ENCODE assay signal across 30 cellular contexts in the genomic region with DNA sequence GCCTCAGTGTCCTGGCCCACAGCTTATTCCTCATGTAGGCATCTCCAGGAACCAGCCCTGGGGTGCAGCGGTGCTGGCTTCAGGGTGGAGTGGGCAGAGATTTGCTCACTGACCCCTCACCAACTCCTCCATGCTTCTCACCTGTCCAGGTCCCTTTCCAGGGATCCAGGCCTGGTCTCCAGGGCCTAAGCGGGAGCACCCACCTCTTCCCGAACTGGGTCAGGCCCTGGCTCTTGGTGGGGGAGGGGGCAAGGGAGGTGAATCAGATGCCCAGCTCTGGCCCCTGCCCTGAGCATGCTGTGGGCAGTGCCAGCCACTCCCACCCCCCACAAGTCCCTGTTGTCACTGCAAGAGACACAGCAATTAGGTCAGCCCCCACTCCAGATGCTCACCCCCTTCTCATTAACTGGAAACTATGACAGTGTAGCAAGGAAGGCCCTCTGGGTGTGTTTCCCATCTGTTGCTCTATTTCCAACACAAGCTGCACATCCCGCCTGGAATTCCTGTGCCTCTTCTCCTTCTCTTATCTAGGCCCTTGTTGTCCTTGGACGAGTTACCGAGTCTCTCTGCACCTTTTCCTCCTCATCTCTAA. TPM values are rescaled to one million over a fixed set of nuclear protein-coding genes. Genes with fewer than 3 reads are reported as not detected.
DNase-seq lines count a peak whose midpoint lies in the region; TF ChIP-seq lines count a peak whose summit lies in the region.
"Had no signal": no experiment of that assay in that cellular context is flagged by ENCODE, and none has a peak within 500 bp of the region (broad histone marks: within the 10 kb centered on the region; RNA-seq: fewer than 3 reads in every experiment).

No MANE protein-coding gene starts in this region.

- no peaks in the 10 kb centered on the region for H3K36me3 Mint-ChIP-seq in chondrocyte (ENCODE audit: low read depth)
- H3K36me3 Mint-ChIP-seq: CD4-positive, CD25-positive, alpha-beta regulatory T cell; immature natural killer cell; naive thymus-derived CD4-positive, alpha-beta T cell had no signal

- POLR2A ChIA-PET in HEK293 (lab: Yijun Ruan, JAX), result no interaction called here

- H3K4me1 ChIP-seq in HEK293 (ENCODE audit: control insufficient read depth, insufficient read depth, low read length) (no peaks in the 10 kb centered on the region), osteoblast (ENCODE audit: insufficient read depth, low read length) (no peaks in the 10 kb centered on the region)
- H3K4me1 ChIP-seq: breast epithelium, esophagus muscularis mucosa, left ventricle myocardium inferior, parathyroid adenoma, right lobe of liver, thyroid gland had no signal

- H2AFZ ChIP-seq in osteoblast (ENCODE audit: low read length), result no peak overlapping the region
- H2AFZ ChIP-seq: GM23248, parathyroid adenoma had no signal

- TF ChIP-seq CTCF in HEK293 (tag by site-specific recombination; IDR thresholded peaks at IDR 0.05), result no peak
- TF ChIP-seq CTCF in chondrocyte (IDR thresholded peaks at IDR 0.05), result no peak
- TF ChIP-seq CTCF in osteoblast (IDR thresholded peaks at IDR 0.05; ENCODE audit: extremely low read depth, low read depth, low read length), result no peak

- H3K36me3 ChIP-seq in HEK293 (ENCODE audit: control insufficient read depth in 2 of 2, insufficient read depth in 1 of 2, low read length in 2 of 2) (no peaks in the 10 kb centered on the region), osteoblast (ENCODE audit: insufficient read depth, low read length) (no peaks in the 10 kb centered on the region)
- H3K36me3 ChIP-seq: breast epithelium, esophagus muscularis mucosa, left ventricle myocardium inferior, right lobe of liver, thyroid gland had no signal

- H3K27ac ChIP-seq in HEK293 (ENCODE audit: extremely low read depth, low read depth, low read length), result no peak overlapping the region
- H3K27ac ChIP-seq in osteoblast (ENCODE audit: low read depth, low read length), result no peak overlapping the region
- H3K27ac ChIP-seq: breast epithelium, esophagus muscularis mucosa, GM23248, left ventricle myocardium inferior, parathyroid adenoma, right lobe of liver, thyroid gland had no signal

- H3K27ac Mint-ChIP-seq in chondrocyte (ENCODE audit: unreplicated experiment), result no peak overlapping the region
- H3K27ac Mint-ChIP-seq: activated CD4-positive, alpha-beta T cell treated with anti-CD3 and anti-CD28 coated beads, Interleukin-2, amount 10 ng/mL, durations not matched to agents 24 days and 14 days; activated naive CD4-positive, alpha-beta T cell treated with anti-CD3 and anti-CD28 coated beads for 36 hours; effector memory CD8-positive, alpha-beta T cell; immature natural killer cell had no signal

- H3K4me1 Mint-ChIP-seq in chondrocyte (ENCODE audit: low read depth), result no peaks in the 10 kb centered on the region
- H3K4me1 Mint-ChIP-seq: activated CD4-positive, alpha-beta T cell treated with anti-CD3 and anti-CD28 coated beads, Interleukin-2, amount 10 ng/mL, durations not matched to agents 24 days and 14 days; CD4-positive, CD25-positive, alpha-beta regulatory T cell; immature natural killer cell; naive thymus-derived CD4-positive, alpha-beta T cell; stimulated activated naive CD8-positive, alpha-beta T cell treated with anti-CD3 and anti-CD28 coated beads, Interleukin-15, amount 100 ng/mL, for 72 hours had no signal

- peaks cover 5% of the 10 kb centered on the region for H3K27me3 ChIP-seq in osteoblast (ENCODE audit: insufficient read depth, low read length)
- H3K27me3 ChIP-seq: breast epithelium, right lobe of liver, thyroid gland had no signal

- H3K9me3 ChIP-seq in HEK293 (ENCODE audit: control insufficient read depth, insufficient read depth, low read depth, low read length), result no peaks in the 10 kb centered on the region
- H3K9me3 ChIP-seq in osteoblast (ENCODE audit: low read depth, low read length), result no peaks in the 10 kb centered on the region
- H3K9me3 ChIP-seq: breast epithelium, esophagus muscularis mucosa, left ventricle myocardium inferior, right lobe of liver, thyroid gland had no signal

- H4K20me1 ChIP-seq in osteoblast (ENCODE audit: insufficient read depth, low read length), result no peaks in the 10 kb centered on the region

- no peak overlapping the region for H3K4me3 Mint-ChIP-seq in chondrocyte (ENCODE audit: unreplicated experiment)
- H3K4me3 Mint-ChIP-seq: activated CD4-positive, alpha-beta T cell treated with anti-CD3 and anti-CD28 coated beads, Interleukin-2, amount 10 ng/mL, durations not matched to agents 24 days and 14 days; activated naive CD4-positive, alpha-beta T cell treated with anti-CD3 and anti-CD28 coated beads for 36 hours; CD4-positive, CD25-positive, alpha-beta regulatory T cell; effector memory CD8-positive, alpha-beta T cell; immature natural killer cell; naive thymus-derived CD4-positive, alpha-beta T cell; stimulated activated naive CD8-positive, alpha-beta T cell treated with anti-CD3 and anti-CD28 coated beads, Interleukin-15, amount 100 ng/mL, for 72 hours had no signal

- H3K27me3 Mint-ChIP-seq in chondrocyte (ENCODE audit: low read depth), result peaks cover 13% of the 10 kb centered on the region

- H3K79me2 ChIP-seq in osteoblast (ENCODE audit: insufficient read depth, low read length), result no peaks in the 10 kb centered on the region
- H3K79me2 ChIP-seq: parathyroid adenoma had no signal

- H3K4me3 ChIP-seq in HEK293 (ENCODE audit: low read depth, low read length), result no peak overlapping the region
- H3K4me3 ChIP-seq in osteoblast (ENCODE audit: insufficient read depth, low read length), result no peak overlapping the region
- H3K4me3 ChIP-seq: breast epithelium, esophagus muscularis mucosa, GM23248, left ventricle myocardium inferior, right lobe of liver, thyroid gland had no signal

- TF ChIP-seq POLR2A in erythroblast (IDR thresholded peaks at IDR 0.05; ENCODE audit: low read length), result no peak

- CTCF ChIA-PET in HEK293 (lab: Yijun Ruan, JAX), result interaction anchor here (0.9 to 2.1 kb wide), 3 partner anchors 58 to 307 kb away, joined by 3 to 13 read pairs (median 3); no protein-coding TSS in a partner anchor

- H3K4me2 ChIP-seq in osteoblast (ENCODE audit: insufficient read depth, low read length), result no peak overlapping the region

- no peaks in the 10 kb centered on the region for H3K9me3 Mint-ChIP-seq in chondrocyte (ENCODE audit: low read depth)
- H3K9me3 Mint-ChIP-seq: activated CD4-positive, alpha-beta T cell treated with anti-CD3 and anti-CD28 coated beads, Interleukin-2, amount 10 ng/mL, durations not matched to agents 24 days and 14 days; activated naive CD4-positive, alpha-beta T cell treated with anti-CD3 and anti-CD28 coated beads for 36 hours; CD4-positive, CD25-positive, alpha-beta regulatory T cell; effector memory CD8-positive, alpha-beta T cell; immature natural killer cell; stimulated activated naive CD8-positive, alpha-beta T cell treated with anti-CD3 and anti-CD28 coated beads, Interleukin-15, amount 100 ng/mL, for 72 hours had no signal

- DNase-seq in NCI-H446 treated with DMSO at 0.1 percent for 48 hours (lab: John Stamatoyannopoulos, UW) (peak; percentile 37), chondrocyte (ENCODE audit: low spot score) (peak; percentile 49), osteoblast (ENCODE audit: insufficient read length, low spot score, missing footprints) (peak; percentile 77), NCI-H2196 treated with DMSO at 0.1 percent for 48 hours (lab: John Stamatoyannopoulos, UW; ENCODE audit: unreplicated experiment) (no peak), HUDEP-2 (lab: John Stamatoyannopoulos, UW; ENCODE audit: unreplicated experiment in 76 of 76) (no peak), erythroblast (lab: John Stamatoyannopoulos, UW) (no peak)
- DNase-seq: activated CD4-positive, alpha-beta T cell treated with anti-CD3 and anti-CD28 coated beads, Interleukin-2, amount 10 ng/mL, durations not matched to agents 24 days and 14 days; activated naive CD4-positive, alpha-beta T cell treated with anti-CD3 and anti-CD28 coated beads for 36 hours; activated T-cell treated with anti-CD3 and anti-CD28 coated beads, Interleukin-2, amount 50 U/mL, for 48 hours; amniotic stem cell; CD4-positive, CD25-positive, alpha-beta regulatory T cell; DMS153; effector memory CD8-positive, alpha-beta T cell; foreskin melanocyte; GM23248; hippocampal formation; immature natural killer cell; KG1; left ventricle myocardium inferior; naive thymus-derived CD4-positive, alpha-beta T cell; NCI-H146; NK-92 treated with Interleukin-12 subunit alpha and Interleukin-12 subunit beta, amount 100 ng/mL, for 24 hours; stimulated activated naive CD8-positive, alpha-beta T cell treated with anti-CD3 and anti-CD28 coated beads, Interleukin-15, amount 100 ng/mL, for 72 hours; thyroid gland had no signal

TF ChIP-seq in HEK293, 187 proteins besides CTCF, POLR2A, EP300 and RAD21 (continues in another document):
- no peak for TF ChIP-seq ZNF221 (tag by site-specific recombination; IDR thresholded peaks at IDR 0.05; ENCODE audit: borderline replicate concordance)
- peak; percentile 90 for TF ChIP-seq SCRT2 (tag by site-specific recombination; IDR thresholded peaks at IDR 0.05)
- no peak for TF ChIP-seq ZNF239 (tag by site-specific recombination; IDR thresholded peaks at IDR 0.05)
- no peak for TF ChIP-seq ZNF785 (tag by site-specific recombination; IDR thresholded peaks at IDR 0.05)
- TF ChIP-seq, protein P1, sequence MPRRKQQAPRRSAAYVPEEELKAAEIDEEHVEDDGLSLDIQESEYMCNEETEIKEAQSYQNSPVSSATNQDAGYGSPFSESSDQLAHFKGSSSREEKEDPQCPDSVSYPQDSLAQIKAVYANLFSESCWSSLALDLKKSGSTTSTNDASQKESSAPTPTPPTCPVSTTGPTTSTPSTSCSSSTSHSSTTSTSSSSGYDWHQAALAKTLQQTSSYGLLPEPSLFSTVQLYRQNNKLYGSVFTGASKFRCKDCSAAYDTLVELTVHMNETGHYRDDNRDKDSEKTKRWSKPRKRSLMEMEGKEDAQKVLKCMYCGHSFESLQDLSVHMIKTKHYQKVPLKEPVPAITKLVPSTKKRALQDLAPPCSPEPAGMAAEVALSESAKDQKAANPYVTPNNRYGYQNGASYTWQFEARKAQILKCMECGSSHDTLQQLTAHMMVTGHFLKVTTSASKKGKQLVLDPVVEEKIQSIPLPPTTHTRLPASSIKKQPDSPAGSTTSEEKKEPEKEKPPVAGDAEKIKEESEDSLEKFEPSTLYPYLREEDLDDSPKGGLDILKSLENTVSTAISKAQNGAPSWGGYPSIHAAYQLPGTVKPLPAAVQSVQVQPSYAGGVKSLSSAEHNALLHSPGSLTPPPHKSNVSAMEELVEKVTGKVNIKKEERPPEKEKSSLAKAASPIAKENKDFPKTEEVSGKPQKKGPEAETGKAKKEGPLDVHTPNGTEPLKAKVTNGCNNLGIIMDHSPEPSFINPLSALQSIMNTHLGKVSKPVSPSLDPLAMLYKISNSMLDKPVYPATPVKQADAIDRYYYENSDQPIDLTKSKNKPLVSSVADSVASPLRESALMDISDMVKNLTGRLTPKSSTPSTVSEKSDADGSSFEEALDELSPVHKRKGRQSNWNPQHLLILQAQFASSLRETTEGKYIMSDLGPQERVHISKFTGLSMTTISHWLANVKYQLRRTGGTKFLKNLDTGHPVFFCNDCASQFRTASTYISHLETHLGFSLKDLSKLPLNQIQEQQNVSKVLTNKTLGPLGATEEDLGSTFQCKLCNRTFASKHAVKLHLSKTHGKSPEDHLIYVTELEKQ (tag by site-specific recombination; IDR thresholded peaks at IDR 0.05; ENCODE audit: borderline replicate concordance), result no peak

RNA-seq across cellular contexts. Expression of a gene that starts 37.0 kb away (rescaled TPM):
- total RNA-seq in chondrocyte, result 31.8 to 62.6 TPM (median 33.7 TPM) in 3 replicates
- 0.72 and 5.3 TPM in 2 replicates for total RNA-seq in osteoblast
- total RNA-seq: activated CD4-positive, alpha-beta T cell treated with anti-CD3 and anti-CD28 coated beads, Interleukin-2, amount 10 ng/mL, durations not matched to agents 24 days and 14 days; activated naive CD4-positive, alpha-beta T cell treated with anti-CD3 and anti-CD28 coated beads for 36 hours; CD4-positive, CD25-positive, alpha-beta regulatory T cell; GM23248; naive thymus-derived CD4-positive, alpha-beta T cell; T-helper 1 cell treated with Interleukin-12 subunit alpha and Interleukin-12 subunit beta and Interleukin-4 antibody, amounts not matched to agents 30 ng/mL and 1 ng/mL, for 36 hours had no signal

Comparison
In these comparisons a context has a peak if more than half of its experiments do, and no peak if none do; other contexts are left out.
1. DNase-seq: peak in NCI-H446 treated with DMSO at 0.1 percent for 48 hours (single experiment), chondrocyte (single experiment) and osteoblast (single experiment); none in NCI-H2196 treated with DMSO at 0.1 percent for 48 hours (single experiment), HUDEP-2 (0 of 76) and erythroblast (0 of 2).